27 cellular contexts compared by ENCODE assay signal in the genomic region with DNA sequence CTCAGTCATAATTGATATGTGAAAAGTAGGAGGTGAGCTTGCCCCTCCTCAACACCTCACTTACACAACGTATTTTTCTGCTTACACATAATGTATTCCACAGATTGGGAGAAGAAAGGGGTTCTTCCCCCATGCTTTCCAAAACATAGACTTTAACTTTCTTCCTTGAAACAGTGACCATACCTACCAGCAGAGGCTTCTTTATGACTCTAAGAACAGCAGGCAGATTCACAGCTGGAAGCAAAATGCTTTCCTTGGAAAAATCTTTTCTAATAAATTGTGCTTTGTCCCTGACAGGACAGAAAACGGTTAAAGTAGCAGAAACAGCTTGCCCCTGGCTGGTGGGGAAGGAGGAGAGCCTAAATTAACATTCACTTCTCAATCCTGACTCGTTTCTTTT.
DNase-seq lines count a peak whose midpoint lies in the region; ATAC-seq and TF ChIP-seq lines count a peak whose summit lies in the region.
"Had no signal": no experiment of that assay in that cellular context is flagged by ENCODE, and none has a peak within 500 bp of the region (broad histone marks: within the 10 kb centered on the region; RNA-seq: fewer than 3 reads in every experiment).

No MANE protein-coding gene starts in this region.

- no peaks in the 10 kb centered on the region for H3K23me2 ChIP-seq in H9 (ENCODE audit: insufficient read length, low read depth, low read length, poor library complexity, severe bottlenecking)

- H2BK20ac ChIP-seq in H9 (ENCODE audit: low read depth, low read length, poor library complexity, severe bottlenecking) = no peak overlapping the region

- H3K9ac ChIP-seq in GM23248 = no peak overlapping the region
- H3K9ac ChIP-seq in H9 (ENCODE audit: extremely low read depth, insufficient read length, low read length) = no peak overlapping the region
- H3K9ac ChIP-seq: BLaER1 had no signal

- H3K23ac ChIP-seq in H9 (ENCODE audit: insufficient read length, low read depth, low read length) = no peak overlapping the region

- H3K36me3 ChIP-seq in GM23248 (ENCODE audit: low read depth) (no peaks in the 10 kb centered on the region), osteoblast (ENCODE audit: insufficient read depth, low read length) (no peaks in the 10 kb centered on the region)
- H3K36me3 ChIP-seq: BLaER1, colonic mucosa, HAP-1, Peyer's patch, right atrium auricular region had no signal

- H3K4me3 Mint-ChIP-seq in H9 = no peak overlapping the region
- H3K4me3 Mint-ChIP-seq: activated CD8-positive, alpha-beta T cell treated with anti-CD3 and anti-CD28 coated beads for 36 hours; activated naive CD4-positive, alpha-beta T cell treated with anti-CD3 and anti-CD28 coated beads for 36 hours; T-helper 2 cell treated with Interferon-gamma antibody and Interleukin-4, amounts not matched to agents 5 μg/mL and 100 μg/mL, for 36 hours had no signal

- no peaks in the 10 kb centered on the region for H3K9me3 ChIP-seq in GM23248 (ENCODE audit: low read depth)
- no peaks in the 10 kb centered on the region for H3K9me3 ChIP-seq in osteoblast (ENCODE audit: low read depth, low read length)
- no peaks in the 10 kb centered on the region for H3K9me3 ChIP-seq in H9 (ENCODE audit: control insufficient read depth, low read depth, low read length)
- H3K9me3 ChIP-seq: BLaER1, colonic mucosa, HAP-1, Peyer's patch, right atrium auricular region had no signal

- no peak overlapping the region for H2BK5ac ChIP-seq in H9 (ENCODE audit: insufficient read length, low read length)

- H3K4me1 ChIP-seq in GM23248 (ENCODE audit: insufficient read depth) = no peaks in the 10 kb centered on the region
- peaks cover 8% of the 10 kb centered on the region for H3K4me1 ChIP-seq in osteoblast (ENCODE audit: insufficient read depth, low read length)
- no peaks in the 10 kb centered on the region; the same call in 1 of the 2 replicates for H3K4me1 ChIP-seq in H9 (ENCODE audit: insufficient read depth, low read length)
- H3K4me1 ChIP-seq: BLaER1, colonic mucosa, HAP-1, Peyer's patch, right atrium auricular region had no signal

- in situ Hi-C loops in GM23248 (cut with MboI) = no loop called here
- in situ Hi-C loops in astrocyte of the spinal cord (cut with HindIII; ENCODE audit: low sequenced_read_pairs) = no loop called here

- no peak overlapping the region for H2BK15ac ChIP-seq in H9 (ENCODE audit: low read depth, low read length)

- H2AFZ ChIP-seq in GM23248 = 0 out of 2 replicates have a peak overlapping the region, but pooled peaks have one; percentile 17
- peak overlapping the region; percentile 54 for H2AFZ ChIP-seq in osteoblast (ENCODE audit: low read length)
- no peak overlapping the region for H2AFZ ChIP-seq in H9 (ENCODE audit: low read length)

- H3K4me2 ChIP-seq in GM23248 (ENCODE audit: unreplicated experiment) (no peak overlapping the region), osteoblast (ENCODE audit: insufficient read depth, low read length) (no peak overlapping the region), H9 (ENCODE audit: insufficient read depth, insufficient read length, low read length) (no peak overlapping the region)
- H3K4me2 ChIP-seq: BLaER1 had no signal

- H3K27ac Mint-ChIP-seq in H9 = no peak overlapping the region
- H3K27ac Mint-ChIP-seq: activated CD8-positive, alpha-beta T cell treated with anti-CD3 and anti-CD28 coated beads for 36 hours; activated naive CD4-positive, alpha-beta T cell treated with anti-CD3 and anti-CD28 coated beads for 36 hours; T-helper 2 cell treated with Interferon-gamma antibody and Interleukin-4, amounts not matched to agents 5 μg/mL and 100 μg/mL, for 36 hours had no signal

- no peak overlapping the region for H3K56ac ChIP-seq in H9 (ENCODE audit: insufficient read length, low read depth, low read length)

- H3K27me3 ChIP-seq in GM23248 (replicated peaks; ENCODE audit: insufficient read depth) (no peaks in the 10 kb centered on the region), osteoblast (ENCODE audit: insufficient read depth, low read length) (no peaks in the 10 kb centered on the region), H9 (ENCODE audit: insufficient read depth, low read length) (no peaks in the 10 kb centered on the region)
- H3K27me3 ChIP-seq: BLaER1, colonic mucosa, Peyer's patch, right atrium auricular region had no signal

- H2AK5ac ChIP-seq in H9 (ENCODE audit: insufficient read length, low read length) = no peak overlapping the region

- ATAC-seq in HG03175 (IDR thresholded peaks at IDR 0.05; ENCODE audit: unreplicated experiment) = no peak
- ATAC-seq: activated CD8-positive, alpha-beta T cell treated with anti-CD3 and anti-CD28 coated beads for 36 hours; esophagus mucosa; left cardiac atrium had no signal

- H3K9me2 ChIP-seq in GM23248 (ENCODE audit: insufficient read depth) = no peaks in the 10 kb centered on the region

- peak; percentile 7 for DNase-seq in GM23248
- peak; percentile 3 for DNase-seq in astrocyte of the spinal cord (ENCODE audit: low read depth, low spot score)
- peak; percentile 4 for DNase-seq in fibroblast of pulmonary artery (ENCODE audit: low read depth)
- no peak for DNase-seq in osteoblast (ENCODE audit: insufficient read length, low spot score, missing footprints)
- no peak for DNase-seq in NCI-H187 (lab: John Stamatoyannopoulos, UW)
- DNase-seq in H9 = no peak
- DNase-seq: activated CD4-positive, alpha-beta T cell treated with anti-CD3 and anti-CD28 coated beads for 1 hour; activated CD8-positive, alpha-beta T cell treated with anti-CD3 and anti-CD28 coated beads for 36 hours; activated naive CD4-positive, alpha-beta T cell treated with anti-CD3 and anti-CD28 coated beads for 36 hours; colonic mucosa; DMS 273 treated with DMSO at 0.1 percent for 48 hours; effector CD8-positive, alpha-beta T cell; foreskin melanocyte; Karpas-422; left cardiac atrium; NCI-H1436 treated with DMSO at 0.1 percent for 48 hours; NCI-H69; Peyer's patch; posterior cingulate gyrus; SHP77 treated with DMSO at 0.1 percent for 48 hours; stimulated activated naive CD4-positive, alpha-beta T cell treated with Interleukin-2 at 50 U/mL for 16 hours had no signal

- H3T11ph ChIP-seq in H9 (ENCODE audit: low read length) = no peak overlapping the region

- no peaks in the 10 kb centered on the region for H3K79me1 ChIP-seq in H9 (ENCODE audit: insufficient read depth, low read depth, low read length, poor library complexity, severe bottlenecking)

- H4K91ac ChIP-seq in H9 (ENCODE audit: insufficient read length, low read depth, low read length) = no peak overlapping the region

- H3K4ac ChIP-seq in H9 (ENCODE audit: low read depth, low read length) = no peak overlapping the region

- no peaks in the 10 kb centered on the region for H3K79me2 ChIP-seq in GM23248 (ENCODE audit: insufficient read depth)
- H3K79me2 ChIP-seq in osteoblast (ENCODE audit: insufficient read depth, low read length) = no peaks in the 10 kb centered on the region
- H3K79me2 ChIP-seq in H9 (ENCODE audit: insufficient read depth, low read length) = no peaks in the 10 kb centered on the region

- no peak overlapping the region for H3K27ac ChIP-seq in GM23248
- no peak overlapping the region for H3K27ac ChIP-seq in osteoblast (ENCODE audit: low read depth, low read length)
- H3K27ac ChIP-seq in H9 (ENCODE audit: insufficient read length, low read depth, low read length) = no peak overlapping the region
- H3K27ac ChIP-seq: BLaER1, colonic mucosa, Peyer's patch, right atrium auricular region had no signal

- H4K5ac ChIP-seq in H9 (ENCODE audit: insufficient read length, low read depth, low read length) = no peak overlapping the region

- H3K4me3 ChIP-seq in GM23248 = no peak overlapping the region
- H3K4me3 ChIP-seq in astrocyte of the spinal cord (ENCODE audit: low read depth, low read length) = no peak overlapping the region
- H3K4me3 ChIP-seq in fibroblast of pulmonary artery (replicated peaks; ENCODE audit: low read depth, low read length) = no peak overlapping the region
- H3K4me3 ChIP-seq in osteoblast (ENCODE audit: insufficient read depth, low read length) = no peak overlapping the region
- H3K4me3 ChIP-seq: BLaER1, colonic mucosa, HAP-1, Peyer's patch, right atrium auricular region had no signal

- TF ChIP-seq CTCF in astrocyte of the spinal cord (IDR thresholded peaks at IDR 0.05; ENCODE audit: low read depth, low read length) = peak; percentile 31
- peak; percentile 14 for TF ChIP-seq CTCF in fibroblast of pulmonary artery (IDR thresholded peaks at IDR 0.05; ENCODE audit: low read length, missing control alignments)
- TF ChIP-seq CTCF in osteoblast (IDR thresholded peaks at IDR 0.05; ENCODE audit: extremely low read depth, low read depth, low read length) = no peak
- TF ChIP-seq CTCF in H9 (conservative IDR thresholded peaks at IDR 0.05) = no peak

- H3K18ac ChIP-seq in H9 (ENCODE audit: insufficient read length, low read depth, low read length) = no peak overlapping the region

- no peaks in the 10 kb centered on the region for H3F3A ChIP-seq in GM23248 (ENCODE audit: insufficient read depth)

- no peak overlapping the region for H2BK120ac ChIP-seq in H9 (ENCODE audit: low read depth, low read length, poor library complexity, severe bottlenecking)

- H3K27me3 Mint-ChIP-seq in H9 (ENCODE audit: low read depth) = peaks cover 10% of the 10 kb centered on the region
- H3K27me3 Mint-ChIP-seq: activated CD8-positive, alpha-beta T cell treated with anti-CD3 and anti-CD28 coated beads for 36 hours had no signal

- no peak overlapping the region for H3K14ac ChIP-seq in H9 (ENCODE audit: insufficient read depth, low read length)

- no peak overlapping the region for H4K8ac ChIP-seq in H9 (replicated peaks; ENCODE audit: insufficient read length, low read depth, low read length)

- no peak overlapping the region for H2BK12ac ChIP-seq in H9 (ENCODE audit: insufficient read length, low read depth, low read length)

- 13 to 17% methylated on average over 3 of the region's 3 CpGs for WGBS in GM23248 (ENCODE audit: low coverage in 1 of 2, low lambda C conversion rate in 2 of 2, missing lambda C conversion rate in 2 of 2), 2 experiments
- WGBS in H9 (ENCODE audit: extremely low coverage, insufficient read length, low lambda C conversion rate) = no CpG with 5 or more reads among the region's 3 CpGs

- no peaks in the 10 kb centered on the region for H4K20me1 ChIP-seq in GM23248 (ENCODE audit: insufficient read depth)
- H4K20me1 ChIP-seq in osteoblast (ENCODE audit: insufficient read depth, low read length) = no peaks in the 10 kb centered on the region
- H4K20me1 ChIP-seq in H9 (ENCODE audit: control insufficient read depth, insufficient read depth, insufficient read length) = no peaks in the 10 kb centered on the region
- H4K20me1 ChIP-seq: BLaER1 had no signal

- no peaks in the 10 kb centered on the region; a peak in 1 of 7 replicates for H3K36me3 Mint-ChIP-seq in H9 (ENCODE audit: insufficient read depth in 1 of 3, low read depth in 3 of 3)

- peaks cover 3 to 5% of the 10 kb centered on the region in 2 experiments for H3K4me1 Mint-ChIP-seq in H9

- H3K9me3 Mint-ChIP-seq in H9 = no peaks in the 10 kb centered on the region

Comparison
In these comparisons a context has a peak if more than half of its experiments do, and no peak if none do; other contexts are left out.
1. DNase-seq: peak in GM23248 (single experiment), astrocyte of the spinal cord (single experiment) and fibroblast of pulmonary artery (single experiment); none in osteoblast (single experiment), NCI-H187 (0 of 2) and H9 (single experiment).
2. CTCF ChIP-seq: peak in astrocyte of the spinal cord (single experiment) and fibroblast of pulmonary artery (single experiment); none in osteoblast (single experiment) and H9 (single experiment).